16 cellular contexts compared by ENCODE assay signal in genomic region chr6:152089992-152090391, GRCh38.
A peak's percentile ranks its signal among the peaks of the same experiment; 100 is the strongest.
DNase-seq lines count a peak whose midpoint lies in the region; ATAC-seq and TF ChIP-seq lines count a peak whose summit lies in the region.
"Had no signal": no experiment of that assay in that cellular context is flagged by ENCODE, and none has a peak within 500 bp of the region (broad histone marks: within the 10 kb centered on the region; RNA-seq: fewer than 3 reads in every experiment).

No MANE protein-coding gene starts in this region.

- H3K4me3 ChIP-seq in fibroblast of lung (replicated peaks in 1 of 4; ENCODE audit: control extremely low read depth in 1 of 4, insufficient read depth in 1 of 4, low read depth in 3 of 4, low read length in 4 of 4) (no peak overlapping the region), osteoblast (ENCODE audit: insufficient read depth, low read length) (no peak overlapping the region)
- H3K4me3 ChIP-seq: SK-N-MC, stomach had no signal

- ATAC-seq in SK-N-SH treated with all-trans-retinoic acid at 6 μM for 48 hours = peak; percentile 74
- ATAC-seq in HG02798 (IDR thresholded peaks at IDR 0.05; ENCODE audit: poor library complexity, unreplicated experiment) = no peak
- ATAC-seq: WTC11 had no signal

- intact Hi-C loops in posterior cingulate gyrus (cut with DNase I) = no loop called here

- H3K27ac ChIP-seq in fibroblast of lung (ENCODE audit: insufficient read depth, low read length) (no peak overlapping the region), osteoblast (ENCODE audit: low read depth, low read length) (peak overlapping the region; percentile 17)
- H3K27ac ChIP-seq: SK-N-MC, stomach had no signal

- DNase-seq in GM04503 (ENCODE audit: low read depth) = peak; percentile 27
- DNase-seq in fibroblast of lung (ENCODE audit: low read depth in 2 of 2) = peak; percentile 52 to 83
- DNase-seq in osteoblast (ENCODE audit: insufficient read length, low spot score, missing footprints) = no peak
- DNase-seq in posterior cingulate gyrus = no peak
- no peak for DNase-seq in NCI-H82 treated with DMSO at 0.1 percent for 48 hours (lab: John Stamatoyannopoulos, UW; ENCODE audit: unreplicated experiment)
- DNase-seq in NCI-H2081 treated with DMSO at 0.1 percent for 48 hours (lab: John Stamatoyannopoulos, UW) = no peak
- DNase-seq: activated T-cell treated with anti-CD3 and anti-CD28 coated beads for 4 hours, amygdala, C1 segment of cervical spinal cord, endodermal cell, NCI-H1694 treated with DMSO at 0.1 percent for 48 hours, stomach had no signal

- H3K9ac ChIP-seq in fibroblast of lung (ENCODE audit: insufficient read depth, low read length) = no peak overlapping the region

- H3K27me3 ChIP-seq in fibroblast of lung (ENCODE audit: control insufficient read depth, insufficient read depth, low read length) (no peaks in the 10 kb centered on the region), osteoblast (ENCODE audit: insufficient read depth, low read length) (no peaks in the 10 kb centered on the region)
- H3K27me3 ChIP-seq: stomach had no signal

- no peaks in the 10 kb centered on the region for H3K79me2 ChIP-seq in fibroblast of lung (ENCODE audit: control insufficient read depth, insufficient read depth, low read length)
- no peaks in the 10 kb centered on the region for H3K79me2 ChIP-seq in osteoblast (ENCODE audit: insufficient read depth, low read length)

- H4K20me1 ChIP-seq in fibroblast of lung (ENCODE audit: control insufficient read depth, extremely low read depth, insufficient read depth, low read length) (no peaks in the 10 kb centered on the region), osteoblast (ENCODE audit: insufficient read depth, low read length) (no peaks in the 10 kb centered on the region)

- H3K36me3 ChIP-seq in fibroblast of lung (ENCODE audit: control insufficient read depth, insufficient read depth, low read length) (no peaks in the 10 kb centered on the region), osteoblast (ENCODE audit: insufficient read depth, low read length) (no peaks in the 10 kb centered on the region)
- H3K36me3 ChIP-seq: stomach had no signal

- H3K9me3 ChIP-seq in fibroblast of lung (ENCODE audit: control insufficient read depth, insufficient read depth, low read depth, low read length) (no peaks in the 10 kb centered on the region), osteoblast (ENCODE audit: low read depth, low read length) (no peaks in the 10 kb centered on the region)
- H3K9me3 ChIP-seq: stomach had no signal

- H3K4me2 ChIP-seq in fibroblast of lung (ENCODE audit: extremely low read depth, insufficient read depth, low read length) (no peak overlapping the region), osteoblast (ENCODE audit: insufficient read depth, low read length) (peak overlapping the region; percentile 59)

- H3K4me1 ChIP-seq in fibroblast of lung (ENCODE audit: control insufficient read depth, extremely low read depth, insufficient read depth, low read length) = peaks cover 3% of the 10 kb centered on the region
- H3K4me1 ChIP-seq in osteoblast (ENCODE audit: insufficient read depth, low read length) = peaks cover 28% of the 10 kb centered on the region
- H3K4me1 ChIP-seq: stomach had no signal

- TF ChIP-seq CTCF in fibroblast of lung (conservative IDR thresholded peaks at IDR 0.05 in 1 of 2, IDR thresholded peaks at IDR 0.05 in 1 of 2; ENCODE audit: low read depth in 1 of 2, low read length in 2 of 2) (no peak), osteoblast (IDR thresholded peaks at IDR 0.05; ENCODE audit: extremely low read depth, low read depth, low read length) (no peak)

- H2AFZ ChIP-seq in fibroblast of lung (ENCODE audit: low read length) (no peak overlapping the region), osteoblast (ENCODE audit: low read length) (peak overlapping the region; percentile 79)

TF ChIP-seq in SK-N-SH treated with all-trans-retinoic acid at 6 μM for 48 hours, 23 proteins besides CTCF, POLR2A, EP300 and RAD21:
- no peak for TF ChIP-seq ZFP30 (CRISPR knock-in tag; IDR thresholded peaks at IDR 0.05)
- TF ChIP-seq ZNF565 (CRISPR knock-in tag; conservative IDR thresholded peaks at IDR 0.05; ENCODE audit: low read depth) = no peak
- no peak for TF ChIP-seq GLIS3 (CRISPR knock-in tag; IDR thresholded peaks at IDR 0.05)
- TF ChIP-seq TCF4 (CRISPR knock-in tag; IDR thresholded peaks at IDR 0.05; ENCODE audit: borderline replicate concordance) = no peak
- no peak for TF ChIP-seq OSR1 (CRISPR knock-in tag; IDR thresholded peaks at IDR 0.05)
- TF ChIP-seq ESRRG (CRISPR knock-in tag; IDR thresholded peaks at IDR 0.05) = no peak
- no peak for TF ChIP-seq SNAI2 (CRISPR knock-in tag; IDR thresholded peaks at IDR 0.05)

Comparison
In these comparisons a context has a peak if more than half of its experiments do, and no peak if none do; other contexts are left out.
1. DNase-seq: peak in GM04503 (single experiment) and fibroblast of lung (2 of 2); none in osteoblast (single experiment), posterior cingulate gyrus (0 of 10), NCI-H82 treated with DMSO at 0.1 percent for 48 hours (single experiment) and NCI-H2081 treated with DMSO at 0.1 percent for 48 hours (single experiment).